Comparison of ENCODE assay signal across 14 cellular contexts in the genomic region with DNA sequence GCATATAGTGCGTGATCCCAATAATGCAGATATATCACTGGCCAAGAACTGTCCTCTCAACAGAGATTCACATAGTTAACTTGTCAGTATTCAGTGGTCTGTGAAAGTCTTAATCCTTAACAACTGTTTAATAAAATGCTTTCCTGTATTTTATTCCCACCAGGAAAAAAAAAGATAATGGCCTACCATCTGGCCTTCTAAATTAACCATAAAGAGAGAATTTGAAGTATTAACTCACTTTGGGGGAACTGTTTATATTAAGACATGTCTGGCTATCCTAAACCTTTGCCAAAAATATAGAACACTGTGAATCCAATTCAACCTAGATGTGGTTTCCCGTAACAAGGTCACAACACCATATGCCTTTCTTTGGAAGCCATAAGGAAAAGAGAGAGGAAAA. TPM values are rescaled to one million over a fixed set of nuclear protein-coding genes. Genes with fewer than 3 reads are reported as not detected.
DNase-seq lines count a peak whose midpoint lies in the region; ATAC-seq and TF ChIP-seq lines count a peak whose summit lies in the region.
"Had no signal": no experiment of that assay in that cellular context is flagged by ENCODE, and none has a peak within 500 bp of the region (broad histone marks: within the 10 kb centered on the region; RNA-seq: fewer than 3 reads in every experiment).

No MANE protein-coding gene starts in this region.

- H3K9ac ChIP-seq in SK-N-MC (ENCODE audit: insufficient read length) (no peak overlapping the region), smooth muscle cell (ENCODE audit: low read depth) (no peak overlapping the region)

- peak overlapping the region; percentile 93 for H3K4me2 ChIP-seq in smooth muscle cell

- 46% methylated on average over 2 of the region's 2 CpGs for WGBS in smooth muscle cell (ENCODE audit: low lambda C conversion rate)

- no peak overlapping the region for H3K27ac Mint-ChIP-seq in activated naive CD4-positive, alpha-beta T cell treated with anti-CD3 and anti-CD28 coated beads for 36 hours
- H3K27ac Mint-ChIP-seq: H9 had no signal

- H3K36me3 Mint-ChIP-seq in activated naive CD4-positive, alpha-beta T cell treated with anti-CD3 and anti-CD28 coated beads for 36 hours (ENCODE audit: low read depth) = no peaks in the 10 kb centered on the region

- H3K4me1 ChIP-seq in left ventricle myocardium inferior = peaks cover 20% of the 10 kb centered on the region
- H3K4me1 ChIP-seq in smooth muscle cell (ENCODE audit: low read depth) = peaks cover 47% of the 10 kb centered on the region

- H3K36me3 ChIP-seq in left ventricle myocardium inferior (no peaks in the 10 kb centered on the region), SK-N-MC (ENCODE audit: insufficient read depth, low read length) (no peaks in the 10 kb centered on the region), smooth muscle cell (ENCODE audit: low read depth) (no peaks in the 10 kb centered on the region)
- H3K36me3 ChIP-seq: Peyer's patch had no signal

- peaks cover 29% of the 10 kb centered on the region for H3F3A ChIP-seq in smooth muscle cell (ENCODE audit: low read depth)

- H4K20me1 ChIP-seq in smooth muscle cell (ENCODE audit: low read depth) = no peaks in the 10 kb centered on the region

- H2AFZ ChIP-seq in smooth muscle cell (ENCODE audit: low read depth) = peak overlapping the region; percentile 88

- DNase-seq in left ventricle myocardium inferior (no peak), left ventricle myocardium superior (no peak), SK-N-MC (ENCODE audit: low read depth, low spot score) (no peak), smooth muscle cell (lab: John Stamatoyannopoulos, UW; ENCODE audit: unreplicated experiment) (no peak), CD1c-positive myeloid dendritic cell (ENCODE audit: extremely low spot score) (no peak)
- no peak for DNase-seq in stimulated activated CD4-positive, alpha-beta T cell treated with anti-CD3 and anti-CD28 coated beads, Interleukin-4, amount 100 ng/mL, for 4 hours
- no peak for DNase-seq in activated naive CD4-positive, alpha-beta T cell treated with anti-CD3 and anti-CD28 coated beads for 36 hours
- DNase-seq in activated CD8-positive, alpha-beta memory T cell treated with anti-CD3 and anti-CD28 coated beads, Interleukin-2, amount 50 U/mL, for 4 hours = no peak
- DNase-seq: Caco-2, H9, NCI-H1930, NCI-H510A, Peyer's patch had no signal

- peaks cover 40% of the 10 kb centered on the region for H3K79me2 ChIP-seq in smooth muscle cell (ENCODE audit: low read depth)

- H3K9me3 ChIP-seq in left ventricle myocardium inferior (replicated peaks) = no peaks in the 10 kb centered on the region
- H3K9me3 ChIP-seq in SK-N-MC (ENCODE audit: low read depth, low read length) = no peaks in the 10 kb centered on the region
- H3K9me3 ChIP-seq in smooth muscle cell (replicated peaks; ENCODE audit: low read depth) = no peaks in the 10 kb centered on the region
- H3K9me3 ChIP-seq: Caco-2, Peyer's patch had no signal

- H3K4me3 Mint-ChIP-seq in activated naive CD4-positive, alpha-beta T cell treated with anti-CD3 and anti-CD28 coated beads for 36 hours = no peak overlapping the region
- H3K4me3 Mint-ChIP-seq: H9 had no signal

- intact Hi-C loops in left ventricle myocardium inferior (cut with micrococcal nuclease) (no loop called here), left ventricle myocardium superior (cut with micrococcal nuclease) (no loop called here)
- intact Hi-C loops in activated naive CD4-positive, alpha-beta T cell treated with anti-CD3 and anti-CD28 coated beads for 36 hours (cut with micrococcal nuclease) = no loop called here

- H3K9me3 Mint-ChIP-seq in activated naive CD4-positive, alpha-beta T cell treated with anti-CD3 and anti-CD28 coated beads for 36 hours = no peaks in the 10 kb centered on the region
- H3K9me3 Mint-ChIP-seq: H9 had no signal

- H3K27me3 ChIP-seq in left ventricle myocardium inferior (ENCODE audit: low read depth) = no peaks in the 10 kb centered on the region
- no peaks in the 10 kb centered on the region for H3K27me3 ChIP-seq in smooth muscle cell (ENCODE audit: low read depth)
- H3K27me3 ChIP-seq: Peyer's patch had no signal

- no peak overlapping the region for H3K4me3 ChIP-seq in left ventricle myocardium inferior
- peak overlapping the region; percentile 74 for H3K4me3 ChIP-seq in SK-N-MC
- H3K4me3 ChIP-seq in smooth muscle cell = no peak overlapping the region

- TF ChIP-seq CTCF in left ventricle myocardium inferior (IDR thresholded peaks at IDR 0.05; ENCODE audit: borderline replicate concordance) (no peak), smooth muscle cell (IDR thresholded peaks at IDR 0.05; ENCODE audit: borderline replicate concordance, insufficient read depth, poor library complexity, severe bottlenecking) (no peak)

- no peak for ATAC-seq in left ventricle myocardium superior

- H3K27ac ChIP-seq in left ventricle myocardium inferior (replicated peaks) = peak overlapping the region; percentile 69
- peak overlapping the region; percentile 69 for H3K27ac ChIP-seq in SK-N-MC
- H3K27ac ChIP-seq in smooth muscle cell (ENCODE audit: low read depth) = peak overlapping the region; percentile 45
- H3K27ac ChIP-seq: C4-2B had no signal

- CTCF ChIA-PET in activated naive CD4-positive, alpha-beta T cell treated with anti-CD3 and anti-CD28 coated beads for 36 hours (lab: Charles Lee) = interaction anchor here (1.5 kb wide), 1 partner anchor 30 kb away, joined by 3 read pairs; no protein-coding TSS in a partner anchor

- peaks cover 2% of the 10 kb centered on the region for H3K27me3 Mint-ChIP-seq in activated naive CD4-positive, alpha-beta T cell treated with anti-CD3 and anti-CD28 coated beads for 36 hours (ENCODE audit: low read depth)

- no peaks in the 10 kb centered on the region for H3K4me1 Mint-ChIP-seq in activated naive CD4-positive, alpha-beta T cell treated with anti-CD3 and anti-CD28 coated beads for 36 hours (ENCODE audit: low read depth)

RNA-seq across cellular contexts. Expression of gene FREM1, which starts 0.8 kb away (rescaled TPM):
- total RNA-seq in left ventricle myocardium inferior (3.0 TPM), left ventricle myocardium superior (2.7 TPM), smooth muscle cell (18.0 and 28.9 TPM in 2 replicates)
- 11.5 and 18.0 TPM in 2 replicates for polyA plus RNA-seq in smooth muscle cell
- not detected for total RNA-seq in activated naive CD4-positive, alpha-beta T cell treated with anti-CD3 and anti-CD28 coated beads for 36 hours
